Comparison of ENCODE assay signal across 23 cellular contexts in genomic region chr2:167842047-167842446, GRCh38.
DNase-seq lines count a peak whose midpoint lies in the region; ATAC-seq, FAIRE-seq and TF ChIP-seq lines count a peak whose summit lies in the region.
"Had no signal": no experiment of that assay in that cellular context is flagged by ENCODE, and none has a peak within 500 bp of the region (broad histone marks: within the 10 kb centered on the region; RNA-seq: fewer than 3 reads in every experiment).

No MANE protein-coding gene starts in this region.

- FAIRE-seq in pancreas (lab: Jason Lieb, UNC): no peak
- FAIRE-seq: A549, GM12878, H54 had no signal

- no peaks in the 10 kb centered on the region for H4K20me1 ChIP-seq in OCI-LY3 (ENCODE audit: insufficient read depth, low read length)

- DNase-seq in cardiac muscle cell (ENCODE audit: low read depth in 1 of 2, low spot score in 1 of 2) (no peak), left ventricle myocardium inferior (no peak), pancreas (no peak), BE2C (no peak)
- DNase-seq in stimulated activated naive CD8-positive, alpha-beta T cell treated with anti-CD3 and anti-CD28 coated beads, Interleukin-15, Interleukin-2, amounts not matched to agents 100 U/mL and 50 U/mL, for 24 hours: no peak
- DNase-seq: 8988T; ACHN; AML-193; C1 segment of cervical spinal cord; Calu3; CD4-positive, alpha-beta memory T cell; COR-L47; DMS79; EL; GDM1; GOT3; HFFc6 had no signal

- no peak for TF ChIP-seq CTCF in cardiac muscle cell (IDR thresholded peaks at IDR 0.05; ENCODE audit: low read depth, low read length)
- TF ChIP-seq CTCF in left ventricle myocardium inferior (IDR thresholded peaks at IDR 0.05; ENCODE audit: borderline replicate concordance): no peak
- TF ChIP-seq CTCF in OCI-LY3 (IDR thresholded peaks at IDR 0.05; ENCODE audit: low read depth, low read length): peak; percentile 23; the same call in 1 of the 2 replicates
- TF ChIP-seq CTCF in pancreas (IDR thresholded peaks at IDR 0.05): no peak
- no peak for TF ChIP-seq CTCF in BE2C (IDR thresholded peaks at IDR 0.05; ENCODE audit: low read depth, low read length)

- no peak overlapping the region for H2AFZ ChIP-seq in OCI-LY3 (ENCODE audit: low read depth, low read length)

- H3K4me3 ChIP-seq in cardiac muscle cell: no peak overlapping the region
- no peak overlapping the region for H3K4me3 ChIP-seq in left ventricle myocardium inferior
- H3K4me3 ChIP-seq in OCI-LY3 (ENCODE audit: low read length): no peak overlapping the region
- no peak overlapping the region for H3K4me3 ChIP-seq in pancreas
- H3K4me3 ChIP-seq in BE2C (ENCODE audit: low read depth, low read length): no peak overlapping the region
- H3K4me3 ChIP-seq: A549, GM12878, HAP-1 had no signal

- H3K9me3 ChIP-seq in cardiac muscle cell (ENCODE audit: low read depth) (no peaks in the 10 kb centered on the region), left ventricle myocardium inferior (replicated peaks) (no peaks in the 10 kb centered on the region), OCI-LY3 (ENCODE audit: insufficient read depth, low read length) (no peaks in the 10 kb centered on the region), pancreas (no peaks in the 10 kb centered on the region), BE2C (no peaks in the 10 kb centered on the region)
- H3K9me3 ChIP-seq: A549, HAP-1 had no signal

- no peaks in the 10 kb centered on the region for H3K36me3 ChIP-seq in cardiac muscle cell
- no peaks in the 10 kb centered on the region for H3K36me3 ChIP-seq in left ventricle myocardium inferior
- H3K36me3 ChIP-seq in OCI-LY3 (replicated peaks; ENCODE audit: low read depth, low read length): no peaks in the 10 kb centered on the region
- H3K36me3 ChIP-seq in pancreas: no peaks in the 10 kb centered on the region
- no peaks in the 10 kb centered on the region for H3K36me3 ChIP-seq in BE2C
- H3K36me3 ChIP-seq: HAP-1 had no signal

- H3K4me2 ChIP-seq in OCI-LY3 (ENCODE audit: low read length): no peak overlapping the region
- H3K4me2 ChIP-seq: A549 had no signal

- intact Hi-C loops in left ventricle myocardium inferior (cut with micrococcal nuclease) (no loop called here), pancreas (cut with DNase I) (no loop called here)

- H3K4me1 ChIP-seq in cardiac muscle cell (ENCODE audit: low read depth) (no peaks in the 10 kb centered on the region), left ventricle myocardium inferior (no peaks in the 10 kb centered on the region), OCI-LY3 (ENCODE audit: low read length) (peaks cover 13% of the 10 kb centered on the region), pancreas (no peaks in the 10 kb centered on the region), BE2C (no peaks in the 10 kb centered on the region)
- H3K4me1 ChIP-seq: A549 had no signal

- H3K9ac ChIP-seq in OCI-LY3 (ENCODE audit: low read length): no peak overlapping the region

- 72 to 87% methylated on average over 1 of the region's 1 CpG for WGBS in pancreas, 2 donors

- H3K79me2 ChIP-seq in OCI-LY3 (ENCODE audit: low read length): no peaks in the 10 kb centered on the region

- H3K27me3 ChIP-seq in cardiac muscle cell (no peaks in the 10 kb centered on the region), left ventricle myocardium inferior (ENCODE audit: low read depth) (no peaks in the 10 kb centered on the region), OCI-LY3 (ENCODE audit: low read depth, low read length) (no peaks in the 10 kb centered on the region), pancreas (no peaks in the 10 kb centered on the region), BE2C (no peaks in the 10 kb centered on the region)

- H3K27ac ChIP-seq in cardiac muscle cell (peak overlapping the region; percentile 43), left ventricle myocardium inferior (replicated peaks) (no peak overlapping the region), OCI-LY3 (ENCODE audit: low read length) (no peak overlapping the region), pancreas (no peak overlapping the region)
- H3K27ac ChIP-seq: A549 had no signal

- ATAC-seq in HG03354 (IDR thresholded peaks at IDR 0.05; ENCODE audit: poor library complexity, severe bottlenecking, unreplicated experiment) (peak; percentile 57), pancreas (no peak)
- no peak for ATAC-seq in stimulated activated naive CD8-positive, alpha-beta T cell treated with anti-CD3 and anti-CD28 coated beads, Interleukin-15, Interleukin-2, amounts not matched to agents 100 U/mL and 50 U/mL, for 24 hours
- ATAC-seq: A549, GM12878 had no signal
